In genomic region chr5:90301248-90301647, GRCh38 we compare ENCODE assay signal across 29 cellular contexts.
DNase-seq lines count a peak whose midpoint lies in the region; ATAC-seq and TF ChIP-seq lines count a peak whose summit lies in the region.
"Had no signal": no experiment of that assay in that cellular context is flagged by ENCODE, and none has a peak within 500 bp of the region (broad histone marks: within the 10 kb centered on the region; RNA-seq: fewer than 3 reads in every experiment).

No MANE protein-coding gene starts in this region.

- H3K36me3 ChIP-seq in BLaER1 (no peaks in the 10 kb centered on the region), MM.1S (replicated peaks; ENCODE audit: insufficient read depth, low read length) (no peaks in the 10 kb centered on the region), heart right ventricle (no peaks in the 10 kb centered on the region)
- H3K36me3 ChIP-seq: sigmoid colon, stomach, uterus had no signal

- intact Hi-C loops in heart right ventricle (cut with DNase I), result no loop called here

- H3K27ac ChIP-seq in BLaER1, result peak overlapping the region; percentile 76
- H3K27ac ChIP-seq in MM.1S (ENCODE audit: low read length), result peak overlapping the region; percentile 36; the same call in 1 of the 2 replicates
- no peak overlapping the region for H3K27ac ChIP-seq in heart right ventricle
- H3K27ac ChIP-seq: psoas muscle, sigmoid colon, stomach, uterus had no signal

- H3K27me3 ChIP-seq in BLaER1 (no peaks in the 10 kb centered on the region), MM.1S (replicated peaks; ENCODE audit: insufficient read depth, low read length) (no peaks in the 10 kb centered on the region), heart right ventricle (no peaks in the 10 kb centered on the region)
- H3K27me3 ChIP-seq: sigmoid colon, stomach, uterus had no signal

- H3K9me3 ChIP-seq in BLaER1, result no peaks in the 10 kb centered on the region; the same call in 1 of the 2 replicates
- H3K9me3 ChIP-seq in MM.1S (replicated peaks; ENCODE audit: insufficient read depth, low read length), result no peaks in the 10 kb centered on the region
- H3K9me3 ChIP-seq in heart right ventricle, result no peaks in the 10 kb centered on the region
- H3K9me3 ChIP-seq: mucosa of descending colon, psoas muscle, sigmoid colon, stomach, uterus had no signal

- WGBS in heart right ventricle, 2 donors, result 66 to 77% methylated on average over 2 of the region's 2 CpGs

- H3F3A ChIP-seq in MM.1S (ENCODE audit: insufficient read depth, low read length), result peaks cover 18% of the 10 kb centered on the region

- H3K4me1 ChIP-seq in BLaER1, result peaks cover 33% of the 10 kb centered on the region
- H3K4me1 ChIP-seq in MM.1S (ENCODE audit: low read length), result peaks cover 27% of the 10 kb centered on the region
- H3K4me1 ChIP-seq in heart right ventricle, result no peaks in the 10 kb centered on the region
- H3K4me1 ChIP-seq: psoas muscle, uterus had no signal

- no peaks in the 10 kb centered on the region for H3K79me2 ChIP-seq in MM.1S (ENCODE audit: low read length)

- no peak overlapping the region for H2AFZ ChIP-seq in MM.1S (ENCODE audit: low read length)

- H4K20me1 ChIP-seq in BLaER1, result no peaks in the 10 kb centered on the region
- H4K20me1 ChIP-seq in MM.1S (ENCODE audit: insufficient read depth, low read length), result no peaks in the 10 kb centered on the region

- H3K4me3 ChIP-seq in BLaER1, result no peak overlapping the region
- no peak overlapping the region for H3K4me3 ChIP-seq in MM.1S (ENCODE audit: low read length)
- H3K4me3 ChIP-seq in heart right ventricle, result no peak overlapping the region
- H3K4me3 ChIP-seq: lung, mucosa of descending colon, psoas muscle, sigmoid colon, stomach, uterus had no signal

- peak; percentile 77 for ATAC-seq in GM18907 (IDR thresholded peaks at IDR 0.05; ENCODE audit: unreplicated experiment)
- peak; percentile 69 for ATAC-seq in HG03139 (IDR thresholded peaks at IDR 0.05; ENCODE audit: unreplicated experiment)
- no peak for ATAC-seq in heart right ventricle
- ATAC-seq: activated CD4-positive, CD25-positive, alpha-beta regulatory T cell treated with anti-CD3 and anti-CD28 coated beads, Interleukin-2, amount 50 U/mL, for 24 hours; activated T-cell treated with anti-CD3 and anti-CD28 coated beads, Interleukin-2, amount 50 U/mL, for 72 hours; left cardiac atrium; mucosa of descending colon; natural killer cell treated with Interleukin-12 subunit alpha and Interleukin-12 subunit beta and Interleukin-15 and Interleukin-18, amount 100 ng/mL, for 72 hours; psoas muscle had no signal

- TF ChIP-seq CTCF in MM.1S (IDR thresholded peaks at IDR 0.05; ENCODE audit: low read length) (no peak), heart right ventricle (IDR thresholded peaks at IDR 0.05) (no peak)

- H3K9ac ChIP-seq in BLaER1 (no peak overlapping the region), MM.1S (ENCODE audit: low read length) (no peak overlapping the region)

- DNase-seq in MM.1S (peak; percentile 90), NCI-H1417 (lab: John Stamatoyannopoulos, UW) (no peak), midbrain (lab: John Stamatoyannopoulos, UW) (no peak), NCI-H1092 (lab: John Stamatoyannopoulos, UW) (no peak), heart right ventricle (no peak)
- DNase-seq: activated CD4-positive, alpha-beta T cell treated with anti-CD3 and anti-CD28 coated beads, Interleukin-2, amount 50 U/mL, for 48 hours; activated T-cell treated with anti-CD3 and anti-CD28 coated beads, Interleukin-2, amount 50 U/mL, for 72 hours; DMS 273 treated with DMSO at 0.1 percent for 48 hours; erythroblast; H7; immature natural killer cell; left cardiac atrium; mucosa of descending colon; NCI-H1417 treated with DMSO at 0.1 percent for 48 hours; NCI-H2029 treated with DMSO at 0.1 percent for 48 hours; NCI-H345; NCI-H69; psoas muscle; SIG-M5; sigmoid colon; stimulated activated CD4-positive, alpha-beta T cell treated with anti-CD3 and anti-CD28 coated beads, Interleukin-4, amount 100 ng/mL, for 1 hour; stomach; uterus had no signal

- H3K4me2 ChIP-seq in BLaER1 (peak overlapping the region; percentile 69), MM.1S (ENCODE audit: low read depth, low read length) (peak overlapping the region; percentile 38)

- H3K9me2 ChIP-seq in MM.1S (replicated peaks; ENCODE audit: insufficient read depth, low read length), result no peaks in the 10 kb centered on the region

Comparison
In these comparisons a context has a peak if more than half of its experiments do, and no peak if none do; other contexts are left out.
1. H3K27ac ChIP-seq: peak in BLaER1 (single experiment) and MM.1S (single experiment); none in heart right ventricle (0 of 10).
2. ATAC-seq: peak in GM18907 (single experiment) and HG03139 (single experiment); none in heart right ventricle (0 of 8).